In the genomic region with DNA sequence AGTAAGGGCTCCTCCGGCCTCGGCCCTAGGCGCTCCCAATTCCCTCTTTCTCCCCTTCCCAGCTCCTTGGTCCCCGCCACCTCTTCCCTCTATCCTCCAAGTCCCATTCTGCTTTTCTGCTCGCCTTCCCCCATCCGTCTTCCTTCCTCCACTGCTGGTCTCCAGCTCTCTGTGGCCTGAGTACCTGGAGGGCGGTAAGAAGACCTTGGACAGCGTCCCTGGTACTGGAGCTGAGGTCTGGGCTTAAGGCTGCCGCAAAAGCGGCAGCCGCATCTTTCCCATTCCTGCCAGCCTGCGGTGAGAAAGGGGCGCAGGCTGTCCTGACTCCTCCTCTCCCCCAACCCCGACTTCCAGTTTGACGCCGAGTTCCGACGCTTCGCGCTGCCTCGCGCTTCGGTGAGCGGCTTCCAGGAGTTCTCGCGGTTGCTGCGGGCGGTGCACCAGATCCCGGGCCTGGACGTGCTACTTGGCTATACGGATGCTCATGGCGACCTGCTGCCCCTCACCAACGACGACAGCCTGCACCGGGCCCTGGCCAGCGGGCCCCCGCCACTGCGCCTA, we compare ENCODE assay signal across 8 cellular contexts. TPM values are rescaled to one million over a fixed set of nuclear protein-coding genes. Genes with fewer than 3 reads are reported as not detected.
DNase-seq lines count a peak whose midpoint lies in the region; ATAC-seq and TF ChIP-seq lines count a peak whose summit lies in the region.

No MANE protein-coding gene starts in this region.

- peak overlapping the region; percentile 37 for H3K9ac ChIP-seq in mesenchymal stem cell (ENCODE audit: low read length)

- H2BK12ac ChIP-seq in mesenchymal stem cell (ENCODE audit: low read length in 2 of 2), result no peak overlapping the region

- H2AK5ac ChIP-seq in mesenchymal stem cell (ENCODE audit: low read length, severe bottlenecking), result no peak overlapping the region

- 21% methylated on average over 38 of the region's 38 CpGs for WGBS in mesenchymal stem cell

- H3K4me1 Mint-ChIP-seq in activated CD8-positive, alpha-beta memory T cell treated with anti-CD3 and anti-CD28 coated beads, Interleukin-2, amount 10 ng/mL, durations not matched to agents 7 days and 5 days, result peaks cover 24% of the 10 kb centered on the region
- peaks cover 8% of the 10 kb centered on the region for H3K4me1 Mint-ChIP-seq in type B pancreatic cell (ENCODE audit: unreplicated experiment)

- H3K9me3 ChIP-seq in OCI-LY7 (ENCODE audit: low read length) (no peaks in the 10 kb centered on the region), mesenchymal stem cell (ENCODE audit: control insufficient read depth, low read length) (no peaks in the 10 kb centered on the region)

- peak overlapping the region; percentile 83 for H3K4me3 ChIP-seq in OCI-LY7 (ENCODE audit: low read depth, low read length, poor library complexity, severe bottlenecking)
- H3K4me3 ChIP-seq in mesenchymal stem cell (ENCODE audit: insufficient read depth in 1 of 2, low read depth in 1 of 2, low read length in 2 of 2), result peak overlapping the region; percentile 82 to 100

- H4K8ac ChIP-seq in mesenchymal stem cell (ENCODE audit: low read length), result no peak overlapping the region

- CTCF ChIA-PET in activated CD8-positive, alpha-beta memory T cell treated with anti-CD3 and anti-CD28 coated beads, Interleukin-2, amount 10 ng/mL, durations not matched to agents 7 days and 5 days (lab: Charles Lee), result interaction anchor here (1.3 to 17.7 kb wide), 6 partner anchors 16 to 180 kb away, joined by 3 to 199 read pairs (median 13); a partner anchor contains a TSS
- CTCF ChIA-PET in OCI-LY7 (lab: Charles Lee; ENCODE audit: unreplicated experiment), result interaction anchor here (1.0 to 2.0 kb wide), 2 partner anchors 16 to 414 kb away, joined by 4 to 6 read pairs; a partner anchor contains a TSS

- H3K9me2 ChIP-seq in OCI-LY7 (ENCODE audit: insufficient read depth, low read length), result no peaks in the 10 kb centered on the region

- no peak for DNase-seq in activated CD8-positive, alpha-beta memory T cell treated with anti-CD3 and anti-CD28 coated beads, Interleukin-2, amount 10 ng/mL, durations not matched to agents 7 days and 5 days
- DNase-seq in activated CD8-positive, alpha-beta memory T cell treated with anti-CD3 and anti-CD28 coated beads, Interleukin-2, amount 50 U/mL, for 48 hours, result no peak
- DNase-seq in OCI-LY7 (ENCODE audit: low spot score), result no peak
- peak; percentile 77 for DNase-seq in mesenchymal stem cell
- DNase-seq in type B pancreatic cell (ENCODE audit: extremely low spot score, unreplicated experiment), result no peak
- no peak for DNase-seq in UCSD-AML1 (lab: John Stamatoyannopoulos, UW; ENCODE audit: unreplicated experiment)
- DNase-seq in NCI-H187 treated with DMSO at 0.1 percent for 48 hours (lab: John Stamatoyannopoulos, UW), result no peak

- H3K27me3 ChIP-seq in mesenchymal stem cell (ENCODE audit: control insufficient read depth in 1 of 2, insufficient read depth in 1 of 2, low read length in 2 of 2), result no peaks in the 10 kb centered on the region

- no peak overlapping the region for H3K23ac ChIP-seq in mesenchymal stem cell (ENCODE audit: low read length in 2 of 2)

- H3K4me2 ChIP-seq in OCI-LY7 (ENCODE audit: low read length) (peak overlapping the region; percentile 69), mesenchymal stem cell (ENCODE audit: low read length, poor library complexity, severe bottlenecking) (peak overlapping the region; percentile 52)

- H3K4me1 ChIP-seq in OCI-LY7 (ENCODE audit: insufficient read depth, low read length, poor library complexity, severe bottlenecking), result peaks cover 21% of the 10 kb centered on the region
- peaks cover 24% of the 10 kb centered on the region for H3K4me1 ChIP-seq in mesenchymal stem cell (ENCODE audit: control insufficient read depth, insufficient read depth, low read depth, low read length)

- H3K27ac Mint-ChIP-seq in activated CD8-positive, alpha-beta memory T cell treated with anti-CD3 and anti-CD28 coated beads, Interleukin-2, amount 10 ng/mL, durations not matched to agents 7 days and 5 days, result peak overlapping the region; percentile 82
- H3K27ac Mint-ChIP-seq in type B pancreatic cell, result peak overlapping the region; percentile 95

- peak overlapping the region; percentile 22 for H4K91ac ChIP-seq in mesenchymal stem cell (ENCODE audit: low read length)

- H3K27ac ChIP-seq in OCI-LY7 (ENCODE audit: low read depth, low read length, poor library complexity, severe bottlenecking) (peak overlapping the region; percentile 24), cingulate gyrus (ENCODE audit: low read depth, low read length) (peak overlapping the region; percentile 80), mesenchymal stem cell (ENCODE audit: low read length, poor library complexity, severe bottlenecking) (peak overlapping the region; percentile 18)

- peaks cover 36% of the 10 kb centered on the region for H3K36me3 ChIP-seq in OCI-LY7 (ENCODE audit: insufficient read depth, low read length)
- H3K36me3 ChIP-seq in mesenchymal stem cell (ENCODE audit: control insufficient read depth in 1 of 2, insufficient read depth in 2 of 2, low read depth in 1 of 2, low read length in 2 of 2), result peaks cover 25 to 49% of the 10 kb centered on the region in 2 experiments

- H3K18ac ChIP-seq in mesenchymal stem cell (ENCODE audit: low read depth in 1 of 2, low read length in 2 of 2), result no peak overlapping the region

- peaks cover 13% of the 10 kb centered on the region; the same call in 1 of the 2 replicates for H3K79me2 ChIP-seq in OCI-LY7 (ENCODE audit: insufficient read depth, low read depth, low read length)

- H4K20me1 ChIP-seq in OCI-LY7 (ENCODE audit: insufficient read depth, low read length), result 0 out of 2 replicates have a peak, but pooled peaks cover 7% of the 10 kb centered on the region

- ATAC-seq in activated CD8-positive, alpha-beta memory T cell treated with anti-CD3 and anti-CD28 coated beads, Interleukin-2, amount 10 ng/mL, durations not matched to agents 7 days and 5 days, result peak; percentile 2

- no TSS peak for BruUV-seq in OCI-LY7 (replicated peaks; lab: Mats Ljungman, UMichigan)

- H2AFZ ChIP-seq in OCI-LY7 (ENCODE audit: low read length) (0 out of 2 replicates have a peak overlapping the region, but pooled peaks have one; percentile 20), mesenchymal stem cell (ENCODE audit: low read depth, low read length) (no peak overlapping the region)

- no peak for TF ChIP-seq CTCF in OCI-LY7 (conservative IDR thresholded peaks at IDR 0.05; ENCODE audit: low read length)
- no peak for TF ChIP-seq CTCF in type B pancreatic cell (conservative IDR thresholded peaks at IDR 0.05)

- H3K9me3 Mint-ChIP-seq in activated CD8-positive, alpha-beta memory T cell treated with anti-CD3 and anti-CD28 coated beads, Interleukin-2, amount 10 ng/mL, durations not matched to agents 7 days and 5 days (ENCODE audit: low read depth), result no peaks in the 10 kb centered on the region
- no peaks in the 10 kb centered on the region for H3K9me3 Mint-ChIP-seq in type B pancreatic cell

- no peak overlapping the region for H2BK120ac ChIP-seq in mesenchymal stem cell (ENCODE audit: low read depth, low read length)

- no peaks in the 10 kb centered on the region for H3K27me3 Mint-ChIP-seq in activated CD8-positive, alpha-beta memory T cell treated with anti-CD3 and anti-CD28 coated beads, Interleukin-2, amount 10 ng/mL, durations not matched to agents 7 days and 5 days
- H3K27me3 Mint-ChIP-seq in type B pancreatic cell, result no peaks in the 10 kb centered on the region

- no peak overlapping the region for H3K14ac ChIP-seq in mesenchymal stem cell (ENCODE audit: low read length in 2 of 2)

- intact Hi-C loops in OCI-LY7 (cut with micrococcal nuclease; ENCODE audit: unreplicated experiment), result loop anchor here (2.0 kb wide), 2 partner anchors 172 to 180 kb away; a partner anchor contains a TSS

- H3K4me3 Mint-ChIP-seq in activated CD8-positive, alpha-beta memory T cell treated with anti-CD3 and anti-CD28 coated beads, Interleukin-2, amount 10 ng/mL, durations not matched to agents 7 days and 5 days, result peak overlapping the region; percentile 94
- peak overlapping the region; percentile 92 for H3K4me3 Mint-ChIP-seq in type B pancreatic cell

- peaks cover 1% of the 10 kb centered on the region for H3K36me3 Mint-ChIP-seq in activated CD8-positive, alpha-beta memory T cell treated with anti-CD3 and anti-CD28 coated beads, Interleukin-2, amount 10 ng/mL, durations not matched to agents 7 days and 5 days
- H3K36me3 Mint-ChIP-seq in type B pancreatic cell, result no peaks in the 10 kb centered on the region

- H3K4ac ChIP-seq in mesenchymal stem cell (ENCODE audit: low read depth in 1 of 2, low read length in 2 of 2), result no peak overlapping the region

- no peak overlapping the region for H2BK15ac ChIP-seq in mesenchymal stem cell (ENCODE audit: low read depth, poor library complexity, severe bottlenecking)

- POLR2A ChIA-PET in OCI-LY7 (lab: Charles Lee), result interaction anchor here (0.7 to 2.1 kb wide), 3 partner anchors 102 to 173 kb away, joined by 3 to 5 read pairs (median 4); no protein-coding TSS in a partner anchor

- no peak overlapping the region for H2BK5ac ChIP-seq in mesenchymal stem cell (ENCODE audit: low read depth, low read length, poor library complexity, severe bottlenecking)

- H3K79me1 ChIP-seq in mesenchymal stem cell (replicated peaks; ENCODE audit: low read length, poor library complexity, severe bottlenecking), result peaks cover 11% of the 10 kb centered on the region

RNA-seq across cellular contexts. Expression of a gene that starts 0.4 kb away (rescaled TPM):
- total RNA-seq in activated CD8-positive, alpha-beta memory T cell treated with anti-CD3 and anti-CD28 coated beads, Interleukin-2, amount 10 ng/mL, durations not matched to agents 7 days and 5 days, result 10 to 100 TPM; 15.2 to 15.5 TPM
- 12.3 and 23.3 TPM in 2 replicates for total RNA-seq in OCI-LY7 (2014; rRNA removed; shearing (Covaris generic))
- total RNA-seq in OCI-LY7 (2022) (10.5 and 14.0 TPM in 2 replicates), type B pancreatic cell (ENCODE audit: low replicate concordance) (4.7 and 6.5 TPM in 2 replicates)
- 0.28 TPM for polyA plus RNA-seq in mesenchymal stem cell (2013, experiment 1 of 2)
- polyA plus RNA-seq in mesenchymal stem cell (2013, experiment 2 of 2), result 0.32 TPM

RNA-seq across cellular contexts. Expression of a gene that starts 1.1 kb away (rescaled TPM):
- total RNA-seq in activated CD8-positive, alpha-beta memory T cell treated with anti-CD3 and anti-CD28 coated beads, Interleukin-2, amount 10 ng/mL, durations not matched to agents 7 days and 5 days, result 10 to 100 TPM; 49.7 to 58.1 TPM
- total RNA-seq in OCI-LY7 (2014; rRNA removed; shearing (Covaris generic)), result 33.7 and 41.7 TPM in 2 replicates
- total RNA-seq in OCI-LY7 (2022) (45.4 and 50.2 TPM in 2 replicates), type B pancreatic cell (ENCODE audit: low replicate concordance) (19.9 and 31.6 TPM in 2 replicates)
- 13.6 TPM for polyA plus RNA-seq in mesenchymal stem cell (2013, experiment 1 of 2)
- 13.9 TPM for polyA plus RNA-seq in mesenchymal stem cell (2013, experiment 2 of 2)

RNA-seq across cellular contexts. Expression of a gene that starts 5.4 kb away (rescaled TPM):
- total RNA-seq in activated CD8-positive, alpha-beta memory T cell treated with anti-CD3 and anti-CD28 coated beads, Interleukin-2, amount 10 ng/mL, durations not matched to agents 7 days and 5 days, result 1 to 10 TPM; 6.2 to 8.0 TPM
- total RNA-seq in OCI-LY7 (2014; rRNA removed; shearing (Covaris generic)), result 15.7 and 18.3 TPM in 2 replicates
- 8.1 and 8.4 TPM in 2 replicates for total RNA-seq in OCI-LY7 (2022)
- polyA plus RNA-seq in mesenchymal stem cell (2013, experiment 1 of 2), result 7.9 TPM
- 9.0 TPM for polyA plus RNA-seq in mesenchymal stem cell (2013, experiment 2 of 2)
- 12.2 and 18.8 TPM in 2 replicates for total RNA-seq in type B pancreatic cell (ENCODE audit: low replicate concordance)

RNA-seq across cellular contexts. Expression of a gene that starts 5.4 kb away (rescaled TPM):
- 1 to 10 TPM; 4.1 to 5.1 TPM for total RNA-seq in activated CD8-positive, alpha-beta memory T cell treated with anti-CD3 and anti-CD28 coated beads, Interleukin-2, amount 10 ng/mL, durations not matched to agents 7 days and 5 days
- 4.7 and 8.5 TPM in 2 replicates for total RNA-seq in OCI-LY7 (2014; rRNA removed; shearing (Covaris generic))
- total RNA-seq in OCI-LY7 (2022) (6.8 and 7.8 TPM in 2 replicates), type B pancreatic cell (ENCODE audit: low replicate concordance) (1.5 and 2.8 TPM in 2 replicates)
- 2.3 TPM for polyA plus RNA-seq in mesenchymal stem cell (2013, experiment 1 of 2)
- polyA plus RNA-seq in mesenchymal stem cell (2013, experiment 2 of 2), result 1.8 TPM

RNA-seq across cellular contexts. Expression of a gene that starts 16.2 kb away (rescaled TPM):
- total RNA-seq in activated CD8-positive, alpha-beta memory T cell treated with anti-CD3 and anti-CD28 coated beads, Interleukin-2, amount 10 ng/mL, durations not matched to agents 7 days and 5 days, result 100 to 1,000 TPM; 154 to 174 TPM
- total RNA-seq in OCI-LY7 (2014; rRNA removed; shearing (Covaris generic)), result 98.0 and 114 TPM in 2 replicates
- total RNA-seq in OCI-LY7 (2022), result 200 and 202 TPM in 2 replicates
- polyA plus RNA-seq in mesenchymal stem cell (2013, experiment 1 of 2), result 0.48 TPM
- polyA plus RNA-seq in mesenchymal stem cell (2013, experiment 2 of 2), result 0.48 TPM
- total RNA-seq in type B pancreatic cell (ENCODE audit: low replicate concordance), result 2.8 and 3.4 TPM in 2 replicates

Comparison
In these comparisons a context has a peak if more than half of its experiments do, and no peak if none do; other contexts are left out.
1. H3K27ac ChIP-seq: peak in every context shown above with its lines; median percentile 80 in cingulate gyrus; 24 in OCI-LY7; 18 in mesenchymal stem cell.